In the genomic region with DNA sequence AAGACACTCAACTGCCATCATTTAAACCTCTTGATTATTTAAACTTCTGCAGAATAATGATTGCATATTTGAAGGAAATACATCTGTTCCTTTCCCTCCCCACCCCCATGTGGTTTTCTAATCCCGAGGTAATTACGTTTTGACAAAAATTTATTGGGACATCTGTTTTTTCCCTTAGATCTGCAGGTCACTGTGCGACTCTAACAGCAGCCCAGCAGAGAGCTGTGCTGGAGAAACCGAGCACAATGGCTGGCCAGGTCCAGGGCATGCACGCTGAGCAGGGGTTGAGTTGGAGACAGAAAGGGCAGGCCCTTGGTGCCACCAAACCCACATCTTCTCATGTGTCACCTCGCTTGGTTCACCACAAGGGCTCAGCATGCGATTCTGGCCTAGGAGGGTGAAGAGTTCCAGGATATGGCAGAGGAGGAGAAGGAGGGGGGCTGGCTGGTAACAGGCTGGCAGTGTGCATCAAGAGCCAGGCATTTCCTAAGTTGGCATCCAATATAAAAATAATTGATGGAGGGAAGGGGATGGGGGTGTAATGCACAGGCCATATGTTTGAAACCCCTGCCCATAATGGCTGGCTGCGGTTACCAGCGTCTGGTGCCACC, we compare ENCODE assay signal across 21 cellular contexts.
"Had no signal": no experiment of that assay in that cellular context is flagged by ENCODE, and none has a peak within 500 bp of the region (broad histone marks: within the 10 kb centered on the region; RNA-seq: fewer than 3 reads in every experiment).

No MANE protein-coding gene starts in this region.

- H3K9me3 ChIP-seq: colonic mucosa, gastrocnemius medialis, sigmoid colon, spleen, tibial artery, vagina had no signal

- ATAC-seq: activated CD8-positive, alpha-beta memory T cell treated with anti-CD3 and anti-CD28 coated beads, Interleukin-2, amount 10 ng/mL, durations not matched to agents 7 days and 5 days; activated T-helper 17 cell treated with anti-CD3 and anti-CD28 coated beads, Interleukin-2, amount 50 U/mL, for 72 hours; gastrocnemius medialis; natural killer cell; stimulated activated naive B cell treated with anti-CD40 and anti-IgM and Interleukin-4, amounts not matched to agents 10 μg/mL and 1 μg/mL and 100 μg/mL, for 72 hours had no signal

- H3K27ac ChIP-seq: colonic mucosa, sigmoid colon, spleen, tibial artery, vagina had no signal

- H3K36me3 ChIP-seq: colonic mucosa, gastrocnemius medialis, sigmoid colon, spleen, tibial artery, vagina had no signal

- H3K4me3 ChIP-seq: colonic mucosa, gastrocnemius medialis, sigmoid colon, spleen, tibial artery, vagina had no signal

- H3K27me3 ChIP-seq: colonic mucosa, gastrocnemius medialis, sigmoid colon, spleen, tibial artery, vagina had no signal

- H3K4me1 ChIP-seq: colonic mucosa, sigmoid colon, tibial artery, vagina had no signal

- DNase-seq: activated CD4-positive, alpha-beta memory T cell treated with anti-CD3 and anti-CD28 coated beads, Interleukin-2, amount 10 ng/mL, durations not matched to agents 7 days and 5 days; activated CD4-positive, alpha-beta T cell treated with anti-CD3 and anti-CD28 coated beads for 48 hours; activated CD4-positive, CD25-positive, alpha-beta regulatory T cell; activated CD8-positive, alpha-beta memory T cell treated with anti-CD3 and anti-CD28 coated beads, Interleukin-2, amount 10 ng/mL, durations not matched to agents 7 days and 5 days; activated naive CD4-positive, alpha-beta T cell treated with Interleukin-2 at 50 U/mL for 16 hours; anterior cingulate cortex; colonic mucosa; erythroblast; gastrocnemius medialis; head of caudate nucleus; kidney; mesenchymal stem cell; natural killer cell; nucleus accumbens; sigmoid colon; spleen; stimulated activated naive B cell treated with anti-CD40 and anti-IgM and Interleukin-4, amounts not matched to agents 10 μg/mL and 1 μg/mL and 100 μg/mL, for 72 hours; T1000; tibial artery had no signal
